Comparison of ENCODE assay signal across 11 cellular contexts in genomic region chr1:83763281-83764095, GRCh38.
"Had no signal": no experiment of that assay in that cellular context is flagged by ENCODE, and none has a peak within 500 bp of the region (broad histone marks: within the 10 kb centered on the region; RNA-seq: fewer than 3 reads in every experiment).

No MANE protein-coding gene starts in this region.

- ATAC-seq: heart left ventricle had no signal

- DNase-seq: activated CD4-positive, alpha-beta T cell treated with anti-CD3 and anti-CD28 coated beads, Interleukin-2, amount 10 ng/mL, durations not matched to agents 7 days and 5 days; activated CD4-positive, CD25-positive, alpha-beta regulatory T cell; activated CD8-positive, alpha-beta memory T cell treated with anti-CD3 and anti-CD28 coated beads for 24 hours; activated naive CD4-positive, alpha-beta T cell treated with anti-CD3 and anti-CD28 coated beads, Interleukin-2, amount 10 ng/mL, durations not matched to agents 7 days and 5 days; activated T-cell treated with anti-CD3 and anti-CD28 coated beads for 4 hours; central memory CD4-positive, alpha-beta T cell; cortex of kidney; effector CD8-positive, alpha-beta T cell; heart left ventricle; retina; stomach had no signal
